In genomic region chr9:28443461-28443860, GRCh38 we compare ENCODE assay signal across 17 cellular contexts.
DNase-seq lines count a peak whose midpoint lies in the region; ATAC-seq, FAIRE-seq and TF ChIP-seq lines count a peak whose summit lies in the region.
"Had no signal": no experiment of that assay in that cellular context is flagged by ENCODE, and none has a peak within 500 bp of the region (broad histone marks: within the 10 kb centered on the region; RNA-seq: fewer than 3 reads in every experiment).

No MANE protein-coding gene starts in this region.

- no peak overlapping the region for H3K4me2 ChIP-seq in H1 (ENCODE audit: insufficient read depth in 1 of 2, low read depth in 2 of 2, low read length in 2 of 2)
- H3K4me2 ChIP-seq: GM23338 had no signal

- H3K18ac ChIP-seq in H1 (ENCODE audit: extremely low read depth, low read length), result no peak overlapping the region

- TF ChIP-seq CTCF in chondrocyte (IDR thresholded peaks at IDR 0.05), result no peak
- no peak for TF ChIP-seq CTCF in H1 (IDR thresholded peaks at IDR 0.05; ENCODE audit: control extremely low read depth in 1 of 3, insufficient read depth in 1 of 3, low read depth in 1 of 3, low read length in 3 of 3)
- no peak for TF ChIP-seq CTCF in spleen (IDR thresholded peaks at IDR 0.05 in 8 of 11, conservative IDR thresholded peaks at IDR 0.05 in 3 of 11)
- TF ChIP-seq CTCF in upper lobe of right lung (IDR thresholded peaks at IDR 0.05), result no peak

- peak; percentile 71 for DNase-seq in chondrocyte (ENCODE audit: low spot score)
- DNase-seq in H1 (ENCODE audit: low read depth in 1 of 2, low spot score in 2 of 2), result no peak
- DNase-seq in spleen, result peak; percentile 35
- DNase-seq in upper lobe of right lung, result peak; percentile 38
- no peak for DNase-seq in HEK293T (ENCODE audit: extremely low spot score)
- no peak for DNase-seq in ureter (ENCODE audit: low spot score)
- DNase-seq: C1 segment of cervical spinal cord; Calu3; CD4-positive, alpha-beta memory T cell; COR-L47; DMS79 treated with DMSO at 0.1 percent for 48 hours; GF-D8 had no signal

- H4K20me1 ChIP-seq in H1 (replicated peaks in 1 of 2; ENCODE audit: control insufficient read depth in 1 of 2, insufficient read depth in 2 of 2, low read length in 2 of 2), result no peaks in the 10 kb centered on the region

- no peak overlapping the region for H2BK5ac ChIP-seq in H1 (ENCODE audit: low read depth, low read length)

- no peaks in the 10 kb centered on the region for H3K36me3 ChIP-seq in H1 (ENCODE audit: control insufficient read depth in 2 of 4, insufficient read depth in 4 of 4, low read length in 3 of 4)
- no peaks in the 10 kb centered on the region for H3K36me3 ChIP-seq in spleen
- no peaks in the 10 kb centered on the region for H3K36me3 ChIP-seq in upper lobe of right lung
- H3K36me3 ChIP-seq: HAP-1 had no signal

- no peak overlapping the region for H3K9ac ChIP-seq in H1 (replicated peaks in 1 of 4; ENCODE audit: extremely low read depth in 1 of 4, low read depth in 3 of 4, low read length in 3 of 4)

- TF ChIP-seq RAD21 in H1 (IDR thresholded peaks at IDR 0.05 in 1 of 2, conservative IDR thresholded peaks at IDR 0.05 in 1 of 2; ENCODE audit: low read depth in 2 of 2, low read length in 2 of 2), result no peak

- no peaks in the 10 kb centered on the region for H3K4me1 ChIP-seq in H1 (replicated peaks in 1 of 4; ENCODE audit: control insufficient read depth in 3 of 4, insufficient read depth in 4 of 4, low read length in 3 of 4)
- no peaks in the 10 kb centered on the region for H3K4me1 ChIP-seq in spleen
- no peaks in the 10 kb centered on the region for H3K4me1 ChIP-seq in upper lobe of right lung
- H3K4me1 ChIP-seq: HAP-1 had no signal

- no peak overlapping the region for H3K56ac ChIP-seq in H1 (replicated peaks; ENCODE audit: insufficient read length, low read depth, low read length)

- H2BK20ac ChIP-seq in H1 (ENCODE audit: low read length), result no peak overlapping the region

- peak overlapping the region; percentile 51; the same call in 1 of the 2 replicates for H4K8ac ChIP-seq in H1 (ENCODE audit: extremely low read depth, insufficient read depth, low read length)

- peaks cover 4% of the 10 kb centered on the region for H3K9me3 Mint-ChIP-seq in chondrocyte (ENCODE audit: low read depth)

- H3K79me2 ChIP-seq in H1 (ENCODE audit: control insufficient read depth in 1 of 2, insufficient read depth in 2 of 2, low read length in 2 of 2), result no peaks in the 10 kb centered on the region

- TF ChIP-seq POLR2A in H1 (IDR thresholded peaks at IDR 0.05; ENCODE audit: control extremely low read depth in 1 of 2, low read depth in 2 of 2, low read length in 2 of 2) (no peak), spleen (IDR thresholded peaks at IDR 0.05) (no peak)

- CTCF ChIA-PET in H1 (lab: Charles Lee; ENCODE audit: partially characterized antibody) (interaction anchor here (1.5 kb wide), 1 partner anchor 717 kb away, joined by 3 read pairs; no protein-coding TSS in a partner anchor), HEK293T (lab: Yijun Ruan, JAX) (no interaction called here)

- H3K36me3 Mint-ChIP-seq in chondrocyte (ENCODE audit: low read depth), result no peaks in the 10 kb centered on the region
- H3K36me3 Mint-ChIP-seq: CD4-positive, alpha-beta memory T cell had no signal

- TF ChIP-seq EP300 in H1 (IDR thresholded peaks at IDR 0.05; ENCODE audit: borderline replicate concordance in 1 of 2, low read depth in 2 of 2, low read length in 2 of 2), result no peak

- no peak overlapping the region for H4K91ac ChIP-seq in H1 (replicated peaks; ENCODE audit: insufficient read length, low read length)

- H2AFZ ChIP-seq in H1 (ENCODE audit: low read length), result no peak overlapping the region
- H2AFZ ChIP-seq: GM23338 had no signal

- no peak overlapping the region for H3K27ac Mint-ChIP-seq in chondrocyte (ENCODE audit: unreplicated experiment)
- H3K27ac Mint-ChIP-seq: CD4-positive, alpha-beta memory T cell; GM23338 had no signal

- no peaks in the 10 kb centered on the region for H3K9me3 ChIP-seq in H1 (ENCODE audit: insufficient read depth in 2 of 2, low read depth in 1 of 2, low read length in 1 of 2)
- peaks cover 0 to 29% (median 20%) of the 10 kb centered on the region in 8 donors for H3K9me3 ChIP-seq in spleen
- H3K9me3 ChIP-seq in upper lobe of right lung, result no peaks in the 10 kb centered on the region
- H3K9me3 ChIP-seq: HAP-1 had no signal

- H3K23me2 ChIP-seq in H1 (ENCODE audit: low read depth, low read length), result no peaks in the 10 kb centered on the region

- peak; percentile 21 for ATAC-seq in upper lobe of right lung
- ATAC-seq: GM23338 had no signal

- no peaks in the 10 kb centered on the region for H3K27me3 Mint-ChIP-seq in chondrocyte (ENCODE audit: low read depth)
- H3K27me3 Mint-ChIP-seq: CD4-positive, alpha-beta memory T cell had no signal

- H3K27me3 ChIP-seq in H1 (replicated peaks in 1 of 4; ENCODE audit: control insufficient read depth in 3 of 4, extremely low read depth in 1 of 4, insufficient read depth in 3 of 4, low read length in 3 of 4) (no peaks in the 10 kb centered on the region), spleen (replicated peaks in 1 of 7) (no peaks in the 10 kb centered on the region), upper lobe of right lung (no peaks in the 10 kb centered on the region)

- no peak overlapping the region for H3K27ac ChIP-seq in H1 (ENCODE audit: low read depth, low read length)
- no peak overlapping the region for H3K27ac ChIP-seq in spleen
- H3K27ac ChIP-seq in upper lobe of right lung, result no peak overlapping the region

- H3K79me1 ChIP-seq in H1 (ENCODE audit: low read depth, low read length), result no peaks in the 10 kb centered on the region

- no peak overlapping the region for H3K4ac ChIP-seq in H1 (replicated peaks; ENCODE audit: insufficient read length, low read depth, low read length)

- 0 out of 2 replicates have a peak overlapping the region, but pooled peaks have one; percentile 34 for H2AK5ac ChIP-seq in H1 (ENCODE audit: low read depth, low read length)

- no peak overlapping the region for H3K23ac ChIP-seq in H1 (ENCODE audit: insufficient read length)

- H2BK120ac ChIP-seq in H1 (replicated peaks; ENCODE audit: low read depth, low read length), result no peak overlapping the region

- no peak overlapping the region for H3K14ac ChIP-seq in H1 (ENCODE audit: insufficient read length)

- no peak overlapping the region for H3K4me3 ChIP-seq in H1 (ENCODE audit: extremely low read depth in 1 of 4, insufficient read depth in 2 of 4, low read depth in 3 of 4, low read length in 4 of 4)
- no peak overlapping the region for H3K4me3 ChIP-seq in spleen
- no peak overlapping the region for H3K4me3 ChIP-seq in upper lobe of right lung
- H3K4me3 ChIP-seq: GM23338, HAP-1 had no signal

- no peak overlapping the region for H2BK12ac ChIP-seq in H1 (ENCODE audit: low read depth, low read length)

- H3K4me3 Mint-ChIP-seq in chondrocyte (ENCODE audit: unreplicated experiment), result no peak overlapping the region
- H3K4me3 Mint-ChIP-seq: CD4-positive, alpha-beta memory T cell; GM23338 had no signal

- FAIRE-seq in H1 (lab: Jason Lieb, UNC), result no peak
- FAIRE-seq: GM12891, GM18507, H54 had no signal

- intact Hi-C loops in spleen (cut with DNase I; ENCODE audit: low total_unique reads), result no loop called here
- intact Hi-C loops in upper lobe of right lung (cut with DNase I), result no loop called here

- WGBS in H1 (ENCODE audit: extremely low coverage in 1 of 2, insufficient coverage in 1 of 2, insufficient read length in 1 of 2, insufficient replicate concordance in 2 of 2, low coverage in 1 of 2, low lambda C conversion rate in 2 of 2, missing lambda C conversion rate in 1 of 2), 2 experiments, result 89% methylated on average over 4 of the region's 4 CpGs; no CpG with 5 or more reads in 1 of the 2 experiments
- 73 to 84% (median 81%) methylated on average over 2 to 4 of the region's 4 CpGs for WGBS in spleen, 5 donors

- POLR2A ChIA-PET in H1 (lab: Charles Lee; ENCODE audit: partially characterized antibody) (no interaction called here), HEK293T (lab: Yijun Ruan, JAX) (no interaction called here)

- no peaks in the 10 kb centered on the region for H3K4me1 Mint-ChIP-seq in chondrocyte (ENCODE audit: low read depth)
- H3K4me1 Mint-ChIP-seq: CD4-positive, alpha-beta memory T cell; GM23338 had no signal

- no peak overlapping the region for H4K5ac ChIP-seq in H1 (ENCODE audit: insufficient read length, low read depth, low read length)

- no peak overlapping the region for H2BK15ac ChIP-seq in H1 (ENCODE audit: low read length)

TF ChIP-seq in H1, 55 proteins besides CTCF, POLR2A, EP300 and RAD21 (continues in another document):
- no peak for TF ChIP-seq HDAC2 (IDR thresholded peaks at IDR 0.05; ENCODE audit: borderline replicate concordance in 1 of 2, low read depth in 2 of 2, low read length in 2 of 2)
- no peak for TF ChIP-seq BACH1 (IDR thresholded peaks at IDR 0.05; ENCODE audit: low read length)
- TF ChIP-seq KDM5A (IDR thresholded peaks at IDR 0.05; ENCODE audit: low read length), result no peak

TF ChIP-seq in HEK293T, 16 proteins besides CTCF, POLR2A, EP300 and RAD21:
- no peak for TF ChIP-seq FOXK2 (IDR thresholded peaks at IDR 0.05)

Comparison
In these comparisons a context has a peak if more than half of its experiments do, and no peak if none do; other contexts are left out.
1. DNase-seq: peak in chondrocyte (single experiment), spleen (single experiment) and upper lobe of right lung (single experiment); none in H1 (0 of 2), HEK293T (single experiment) and ureter (single experiment).